In the genomic region with DNA sequence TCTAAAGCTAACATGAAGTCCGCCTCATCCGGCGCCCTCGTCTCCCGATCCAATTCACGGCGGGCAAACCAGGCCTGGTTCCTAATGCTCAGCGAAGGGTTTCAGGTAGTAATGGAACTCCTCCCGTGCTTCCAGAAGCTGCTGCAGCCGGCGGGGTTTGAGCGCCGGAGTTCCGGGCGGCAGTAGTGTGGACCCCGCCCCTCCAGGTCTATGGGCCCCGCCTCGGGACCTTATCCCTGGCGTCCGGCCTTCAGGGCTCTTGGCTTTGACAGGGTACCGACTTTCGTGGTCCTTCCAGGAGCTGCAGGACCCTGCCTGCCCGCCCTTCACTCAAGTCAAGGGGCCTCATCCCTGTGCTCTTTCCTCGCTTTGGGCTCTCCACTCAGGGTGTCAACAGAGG, we compare ENCODE assay signal across 3 cellular contexts.
"Had no signal": no experiment of that assay in that cellular context is flagged by ENCODE, and none has a peak within 500 bp of the region (broad histone marks: within the 10 kb centered on the region; RNA-seq: fewer than 3 reads in every experiment).

No MANE protein-coding gene starts in this region.

- ATAC-seq: GM12878 had no signal

- DNase-seq: GDM1, GF-D8 had no signal

- H3K4me3 ChIP-seq: GM12878 had no signal
